8 cellular contexts compared by ENCODE assay signal in genomic region chr20:31707994-31708744, GRCh38. TPM values are rescaled to one million over a fixed set of nuclear protein-coding genes. Genes with fewer than 3 reads are reported as not detected.
DNase-seq lines count a peak whose midpoint lies in the region; ATAC-seq and TF ChIP-seq lines count a peak whose summit lies in the region.

No MANE protein-coding gene starts in this region.

- H3K36me3 ChIP-seq in HEK293 (ENCODE audit: control insufficient read depth in 2 of 2, insufficient read depth in 1 of 2, low read length in 2 of 2) (peaks cover 0 to 33% of the 10 kb centered on the region in 2 experiments; a peak in 2 of 3 replicates), trophoblast cell (ENCODE audit: control insufficient read depth in 1 of 2, insufficient read depth in 2 of 2, low read length in 2 of 2) (peaks cover 2 to 10% of the 10 kb centered on the region in 2 experiments)

- H3K9me3 ChIP-seq in HEK293 (ENCODE audit: control insufficient read depth, insufficient read depth, low read depth, low read length) (no peaks in the 10 kb centered on the region), trophoblast cell (ENCODE audit: insufficient read depth, low read depth, low read length) (no peaks in the 10 kb centered on the region)

- H3K4me3 ChIP-seq in HEK293 (ENCODE audit: low read depth, low read length) (no peak overlapping the region), trophoblast cell (ENCODE audit: low read depth, low read length) (no peak overlapping the region)

- no peak overlapping the region for H4K8ac ChIP-seq in trophoblast cell (ENCODE audit: low read depth, low read length)

- DNase-seq in NCI-H510A treated with DMSO at 0.1 percent for 48 hours (lab: John Stamatoyannopoulos, UW): peak; percentile 98
- peak; percentile 42 for DNase-seq in cerebellar cortex (ENCODE audit: low spot score)
- DNase-seq in trophoblast cell: no peak
- DNase-seq in HCEC 1CT: no peak

- no peak for ATAC-seq in HG02571 (IDR thresholded peaks at IDR 0.05; ENCODE audit: unreplicated experiment)
- no peak for ATAC-seq in HG02588 (IDR thresholded peaks at IDR 0.05; ENCODE audit: unreplicated experiment)
- no peak for ATAC-seq in HG02885 (IDR thresholded peaks at IDR 0.05; ENCODE audit: poor library complexity, unreplicated experiment)

- H3K4me1 ChIP-seq in HEK293 (ENCODE audit: control insufficient read depth, insufficient read depth, low read length): peaks cover 11% of the 10 kb centered on the region; the same call in 1 of the 2 replicates
- H3K4me1 ChIP-seq in trophoblast cell (ENCODE audit: control insufficient read depth in 1 of 2, insufficient read depth in 2 of 2, low read length in 2 of 2): peaks cover 19 to 20% of the 10 kb centered on the region in 2 experiments

- CTCF ChIA-PET in HEK293 (lab: Yijun Ruan, JAX): interaction anchor here (0.7 to 2.7 kb wide), 5 partner anchors 9 to 76 kb away, joined by 3 to 9 read pairs (median 4); no protein-coding TSS in a partner anchor

- no peak overlapping the region for H3K9ac ChIP-seq in trophoblast cell (ENCODE audit: low read length)

- peak overlapping the region; percentile 37 for H3K4ac ChIP-seq in trophoblast cell (ENCODE audit: low read depth, low read length)

- H3K79me1 ChIP-seq in trophoblast cell (ENCODE audit: low read length): peaks cover 23% of the 10 kb centered on the region

- POLR2A ChIA-PET in HEK293 (lab: Yijun Ruan, JAX): interaction anchor here (0.6 kb wide), 1 partner anchor 172 kb away, joined by 3 read pairs; no protein-coding TSS in a partner anchor

- no peak overlapping the region for H2BK5ac ChIP-seq in trophoblast cell (ENCODE audit: low read depth, low read length, poor library complexity)

- no peak overlapping the region for H4K12ac ChIP-seq in trophoblast cell (ENCODE audit: low read depth, low read length)

- no CpG with 5 or more reads among the region's 2 CpGs for WGBS in trophoblast cell (ENCODE audit: extremely low coverage, insufficient coverage, insufficient read length)

- H3K4me2 ChIP-seq in trophoblast cell (ENCODE audit: low read length): no peak overlapping the region

- no peak overlapping the region for H3K23ac ChIP-seq in trophoblast cell (ENCODE audit: low read length)

- peak overlapping the region; percentile 6 for H2AFZ ChIP-seq in trophoblast cell (ENCODE audit: insufficient read depth, low read length, poor library complexity)

- H3K18ac ChIP-seq in trophoblast cell (ENCODE audit: low read length): no peak overlapping the region

- no peak overlapping the region for H3K14ac ChIP-seq in trophoblast cell (ENCODE audit: low read length)

- no peak overlapping the region for H4K91ac ChIP-seq in trophoblast cell (ENCODE audit: low read depth, low read length)

- H3K79me2 ChIP-seq in trophoblast cell (ENCODE audit: control insufficient read depth, insufficient read depth, low read length, poor library complexity): peaks cover 5% of the 10 kb centered on the region

- H3K27me3 ChIP-seq in trophoblast cell (ENCODE audit: insufficient read depth, low read length): no peaks in the 10 kb centered on the region

- H2AK5ac ChIP-seq in trophoblast cell (ENCODE audit: low read length): peak overlapping the region; percentile 29

- H2BK120ac ChIP-seq in trophoblast cell (ENCODE audit: insufficient read depth, low read length, poor library complexity): peak overlapping the region; percentile 8

- no peak for TF ChIP-seq CTCF in HEK293 (tag by site-specific recombination; IDR thresholded peaks at IDR 0.05)

- no peak overlapping the region for H2BK12ac ChIP-seq in trophoblast cell (ENCODE audit: low read length)

- no peak overlapping the region for H3K27ac ChIP-seq in HEK293 (ENCODE audit: extremely low read depth, low read depth, low read length)
- no peak overlapping the region for H3K27ac ChIP-seq in trophoblast cell (ENCODE audit: low read depth, low read length)

TF ChIP-seq in HEK293, 187 proteins besides CTCF, POLR2A, EP300 and RAD21:
- no peak for TF ChIP-seq GLI4 (tag by site-specific recombination; IDR thresholded peaks at IDR 0.05)
- TF ChIP-seq KLF1 (tag by site-specific recombination; IDR thresholded peaks at IDR 0.05): peak; percentile 67

RNA-seq across cellular contexts. Expression of gene BCL2L1, which starts 14.5 kb away (rescaled TPM):
- polyA plus RNA-seq in trophoblast cell (2013): 62.0 and 65.1 TPM in 2 replicates

RNA-seq across cellular contexts. Expression of gene TPX2, which starts 30.9 kb away (rescaled TPM):
- 88.5 and 93.7 TPM in 2 replicates for polyA plus RNA-seq in trophoblast cell (2013)

Comparison
In these comparisons a context has a peak if more than half of its experiments do, and no peak if none do; other contexts are left out.
1. DNase-seq: peak in NCI-H510A treated with DMSO at 0.1 percent for 48 hours (single experiment) and cerebellar cortex (single experiment); none in trophoblast cell (0 of 2) and HCEC 1CT (single experiment).